In genomic region chr10:130017631-130018022, GRCh38 we compare ENCODE assay signal across 1 cellular context.
TF ChIP-seq lines count a peak whose summit lies in the region.

No MANE protein-coding gene starts in this region.

TF ChIP-seq in H1, 55 proteins besides CTCF, POLR2A, EP300 and RAD21:
- TF ChIP-seq NANOG (IDR thresholded peaks at IDR 0.05; ENCODE audit: insufficient read depth, low read depth, low read length, poor library complexity, severe bottlenecking) (no peak), CTBP2 (IDR thresholded peaks at IDR 0.05; ENCODE audit: borderline replicate concordance, insufficient read depth, insufficient read length, low read length) (no peak), SP1 (IDR thresholded peaks at IDR 0.05; ENCODE audit: low read depth, low read length) (no peak), USF2 (IDR thresholded peaks at IDR 0.05; ENCODE audit: low read length) (no peak), NRF1 (IDR thresholded peaks at IDR 0.05; ENCODE audit: low read depth, low read length) (no peak), TEAD4 (IDR thresholded peaks at IDR 0.05; ENCODE audit: low read depth, low read length) (no peak), SRF (IDR thresholded peaks at IDR 0.05; ENCODE audit: low read depth, low read length) (no peak), SP4 (IDR thresholded peaks at IDR 0.05; ENCODE audit: low read length) (no peak), KDM4A (IDR thresholded peaks at IDR 0.05; ENCODE audit: low read depth, low read length, severe bottlenecking) (no peak), JUN (IDR thresholded peaks at IDR 0.05; ENCODE audit: low read depth, low read length) (no peak), ATF3 (IDR thresholded peaks at IDR 0.05; ENCODE audit: insufficient read depth, low read depth, low read length) (no peak), ATF2 (IDR thresholded peaks at IDR 0.05; ENCODE audit: low read length) (no peak)
